1 cellular context compared by ENCODE assay signal in the genomic region with DNA sequence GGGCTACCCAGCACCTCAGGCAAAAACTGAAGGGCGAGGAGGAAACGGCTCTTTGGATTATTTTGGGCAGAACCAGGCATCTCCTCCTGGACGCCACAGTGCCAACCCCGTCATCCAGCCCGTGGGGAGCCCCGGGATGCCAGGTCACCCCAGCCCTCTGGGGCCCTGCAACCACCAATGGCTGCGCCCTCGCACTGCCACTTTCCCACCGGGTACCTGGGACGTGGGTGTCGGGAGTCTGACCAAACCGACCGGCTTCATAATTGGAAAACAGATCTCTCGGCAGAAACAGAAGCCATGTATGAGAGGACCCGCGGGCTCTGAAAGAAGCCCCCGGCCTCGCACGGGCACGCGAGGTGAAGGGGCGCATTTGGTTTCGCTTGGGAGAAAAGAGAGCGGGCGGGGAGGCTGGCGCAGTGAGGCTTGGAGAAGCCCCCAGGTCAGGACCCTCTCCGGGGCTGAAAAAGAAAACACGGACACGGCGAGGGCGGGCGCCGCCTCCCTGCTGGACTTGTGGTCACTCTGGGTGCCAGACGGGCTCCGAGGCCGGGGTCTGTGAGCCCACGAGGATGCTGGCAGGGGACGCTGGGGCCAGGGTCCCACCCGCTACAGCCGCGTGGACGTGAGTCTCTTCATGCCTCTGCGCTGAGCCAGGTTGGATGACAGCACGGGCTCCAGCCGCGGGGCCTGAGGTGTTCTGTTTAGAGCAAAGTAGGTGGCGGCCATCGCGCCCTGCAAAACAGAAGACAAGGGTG.
TF ChIP-seq lines count a peak whose summit lies in the region.

No MANE protein-coding gene starts in this region.

TF ChIP-seq in SK-N-SH treated with all-trans-retinoic acid at 6 μM for 48 hours, 23 proteins besides CTCF, POLR2A, EP300 and RAD21:
- TF ChIP-seq ZNF70 (CRISPR knock-in tag; IDR thresholded peaks at IDR 0.05), result no peak
- TF ChIP-seq, protein P1, sequence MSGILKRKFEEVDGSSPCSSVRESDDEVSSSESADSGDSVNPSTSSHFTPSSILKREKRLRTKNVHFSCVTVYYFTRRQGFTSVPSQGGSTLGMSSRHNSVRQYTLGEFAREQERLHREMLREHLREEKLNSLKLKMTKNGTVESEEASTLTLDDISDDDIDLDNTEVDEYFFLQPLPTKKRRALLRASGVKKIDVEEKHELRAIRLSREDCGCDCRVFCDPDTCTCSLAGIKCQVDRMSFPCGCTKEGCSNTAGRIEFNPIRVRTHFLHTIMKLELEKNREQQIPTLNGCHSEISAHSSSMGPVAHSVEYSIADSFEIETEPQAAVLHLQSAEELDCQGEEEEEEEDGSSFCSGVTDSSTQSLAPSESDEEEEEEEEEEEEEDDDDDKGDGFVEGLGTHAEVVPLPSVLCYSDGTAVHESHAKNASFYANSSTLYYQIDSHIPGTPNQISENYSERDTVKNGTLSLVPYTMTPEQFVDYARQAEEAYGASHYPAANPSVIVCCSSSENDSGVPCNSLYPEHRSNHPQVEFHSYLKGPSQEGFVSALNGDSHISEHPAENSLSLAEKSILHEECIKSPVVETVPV (CRISPR knock-in tag; IDR thresholded peaks at IDR 0.05), result no peak
- TF ChIP-seq PPARA (CRISPR knock-in tag; IDR thresholded peaks at IDR 0.05; ENCODE audit: borderline replicate concordance), result no peak
- TF ChIP-seq TCF4 (CRISPR knock-in tag; IDR thresholded peaks at IDR 0.05; ENCODE audit: borderline replicate concordance), result no peak
- no peak for TF ChIP-seq ZNF8 (CRISPR knock-in tag; IDR thresholded peaks at IDR 0.05)
- TF ChIP-seq, protein P2, sequence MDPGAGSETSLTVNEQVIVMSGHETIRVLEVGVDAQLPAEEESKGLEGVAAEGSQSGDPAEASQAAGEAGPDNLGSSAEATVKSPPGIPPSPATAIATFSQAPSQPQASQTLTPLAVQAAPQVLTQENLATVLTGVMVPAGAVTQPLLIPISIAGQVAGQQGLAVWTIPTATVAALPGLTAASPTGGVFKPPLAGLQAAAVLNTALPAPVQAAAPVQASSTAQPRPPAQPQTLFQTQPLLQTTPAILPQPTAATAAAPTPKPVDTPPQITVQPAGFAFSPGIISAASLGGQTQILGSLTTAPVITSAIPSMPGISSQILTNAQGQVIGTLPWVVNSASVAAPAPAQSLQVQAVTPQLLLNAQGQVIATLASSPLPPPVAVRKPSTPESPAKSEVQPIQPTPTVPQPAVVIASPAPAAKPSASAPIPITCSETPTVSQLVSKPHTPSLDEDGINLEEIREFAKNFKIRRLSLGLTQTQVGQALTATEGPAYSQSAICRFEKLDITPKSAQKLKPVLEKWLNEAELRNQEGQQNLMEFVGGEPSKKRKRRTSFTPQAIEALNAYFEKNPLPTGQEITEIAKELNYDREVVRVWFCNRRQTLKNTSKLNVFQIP (CRISPR knock-in tag; IDR thresholded peaks at IDR 0.05; ENCODE audit: borderline replicate concordance, low read depth), result no peak
- no peak for TF ChIP-seq CSDC2 (CRISPR knock-in tag; IDR thresholded peaks at IDR 0.05)
- TF ChIP-seq, protein P3, sequence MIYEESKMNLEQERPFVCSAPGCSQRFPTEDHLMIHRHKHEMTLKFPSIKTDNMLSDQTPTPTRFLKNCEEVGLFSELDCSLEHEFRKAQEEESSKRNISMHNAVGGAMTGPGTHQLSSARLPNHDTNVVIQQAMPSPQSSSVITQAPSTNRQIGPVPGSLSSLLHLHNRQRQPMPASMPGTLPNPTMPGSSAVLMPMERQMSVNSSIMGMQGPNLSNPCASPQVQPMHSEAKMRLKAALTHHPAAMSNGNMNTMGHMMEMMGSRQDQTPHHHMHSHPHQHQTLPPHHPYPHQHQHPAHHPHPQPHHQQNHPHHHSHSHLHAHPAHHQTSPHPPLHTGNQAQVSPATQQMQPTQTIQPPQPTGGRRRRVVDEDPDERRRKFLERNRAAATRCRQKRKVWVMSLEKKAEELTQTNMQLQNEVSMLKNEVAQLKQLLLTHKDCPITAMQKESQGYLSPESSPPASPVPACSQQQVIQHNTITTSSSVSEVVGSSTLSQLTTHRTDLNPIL (CRISPR knock-in tag; IDR thresholded peaks at IDR 0.05; ENCODE audit: low read depth), result no peak
- no peak for TF ChIP-seq ZFP3 (CRISPR knock-in tag; IDR thresholded peaks at IDR 0.05)
- TF ChIP-seq, protein P4, sequence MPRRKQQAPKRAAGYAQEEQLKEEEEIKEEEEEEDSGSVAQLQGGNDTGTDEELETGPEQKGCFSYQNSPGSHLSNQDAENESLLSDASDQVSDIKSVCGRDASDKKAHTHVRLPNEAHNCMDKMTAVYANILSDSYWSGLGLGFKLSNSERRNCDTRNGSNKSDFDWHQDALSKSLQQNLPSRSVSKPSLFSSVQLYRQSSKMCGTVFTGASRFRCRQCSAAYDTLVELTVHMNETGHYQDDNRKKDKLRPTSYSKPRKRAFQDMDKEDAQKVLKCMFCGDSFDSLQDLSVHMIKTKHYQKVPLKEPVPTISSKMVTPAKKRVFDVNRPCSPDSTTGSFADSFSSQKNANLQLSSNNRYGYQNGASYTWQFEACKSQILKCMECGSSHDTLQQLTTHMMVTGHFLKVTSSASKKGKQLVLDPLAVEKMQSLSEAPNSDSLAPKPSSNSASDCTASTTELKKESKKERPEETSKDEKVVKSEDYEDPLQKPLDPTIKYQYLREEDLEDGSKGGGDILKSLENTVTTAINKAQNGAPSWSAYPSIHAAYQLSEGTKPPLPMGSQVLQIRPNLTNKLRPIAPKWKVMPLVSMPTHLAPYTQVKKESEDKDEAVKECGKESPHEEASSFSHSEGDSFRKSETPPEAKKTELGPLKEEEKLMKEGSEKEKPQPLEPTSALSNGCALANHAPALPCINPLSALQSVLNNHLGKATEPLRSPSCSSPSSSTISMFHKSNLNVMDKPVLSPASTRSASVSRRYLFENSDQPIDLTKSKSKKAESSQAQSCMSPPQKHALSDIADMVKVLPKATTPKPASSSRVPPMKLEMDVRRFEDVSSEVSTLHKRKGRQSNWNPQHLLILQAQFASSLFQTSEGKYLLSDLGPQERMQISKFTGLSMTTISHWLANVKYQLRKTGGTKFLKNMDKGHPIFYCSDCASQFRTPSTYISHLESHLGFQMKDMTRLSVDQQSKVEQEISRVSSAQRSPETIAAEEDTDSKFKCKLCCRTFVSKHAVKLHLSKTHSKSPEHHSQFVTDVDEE (CRISPR knock-in tag; IDR thresholded peaks at IDR 0.05), result no peak
- no peak for TF ChIP-seq ZC3H10 (CRISPR knock-in tag; IDR thresholded peaks at IDR 0.05)
- no peak for TF ChIP-seq SNAI2 (CRISPR knock-in tag; IDR thresholded peaks at IDR 0.05)
- TF ChIP-seq ZFP30 (CRISPR knock-in tag; IDR thresholded peaks at IDR 0.05), result no peak
- TF ChIP-seq, protein P5, sequence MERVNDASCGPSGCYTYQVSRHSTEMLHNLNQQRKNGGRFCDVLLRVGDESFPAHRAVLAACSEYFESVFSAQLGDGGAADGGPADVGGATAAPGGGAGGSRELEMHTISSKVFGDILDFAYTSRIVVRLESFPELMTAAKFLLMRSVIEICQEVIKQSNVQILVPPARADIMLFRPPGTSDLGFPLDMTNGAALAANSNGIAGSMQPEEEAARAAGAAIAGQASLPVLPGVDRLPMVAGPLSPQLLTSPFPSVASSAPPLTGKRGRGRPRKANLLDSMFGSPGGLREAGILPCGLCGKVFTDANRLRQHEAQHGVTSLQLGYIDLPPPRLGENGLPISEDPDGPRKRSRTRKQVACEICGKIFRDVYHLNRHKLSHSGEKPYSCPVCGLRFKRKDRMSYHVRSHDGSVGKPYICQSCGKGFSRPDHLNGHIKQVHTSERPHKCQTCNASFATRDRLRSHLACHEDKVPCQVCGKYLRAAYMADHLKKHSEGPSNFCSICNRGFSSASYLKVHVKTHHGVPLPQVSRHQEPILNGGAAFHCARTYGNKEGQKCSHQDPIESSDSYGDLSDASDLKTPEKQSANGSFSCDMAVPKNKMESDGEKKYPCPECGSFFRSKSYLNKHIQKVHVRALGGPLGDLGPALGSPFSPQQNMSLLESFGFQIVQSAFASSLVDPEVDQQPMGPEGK (CRISPR knock-in tag; IDR thresholded peaks at IDR 0.05; ENCODE audit: borderline replicate concordance), result no peak
- no peak for TF ChIP-seq ESRRG (CRISPR knock-in tag; IDR thresholded peaks at IDR 0.05)
